In genomic region chr19:57820599-57820998, GRCh38 we compare ENCODE assay signal across 1 cellular context.
TF ChIP-seq lines count a peak whose summit lies in the region.

No MANE protein-coding gene starts in this region.

TF ChIP-seq in HCT116, 20 proteins besides CTCF, POLR2A, EP300 and RAD21 (continued from another document):
- TF ChIP-seq REST (IDR thresholded peaks at IDR 0.05; ENCODE audit: low read depth) (no peak), POLR2AphosphoS5 (IDR thresholded peaks at IDR 0.05; ENCODE audit: low read depth, low read length) (no peak), YY1 (IDR thresholded peaks at IDR 0.05; ENCODE audit: extremely low read depth, insufficient replicate concordance, low read depth, low read length) (no peak), EGR1 (IDR thresholded peaks at IDR 0.05; ENCODE audit: low read depth) (no peak), JUND (IDR thresholded peaks at IDR 0.05) (no peak), SRF (IDR thresholded peaks at IDR 0.05; ENCODE audit: low read depth) (no peak)
